In genomic region chr5:135457424-135458071, GRCh38 we compare ENCODE assay signal across 8 cellular contexts. TPM values are rescaled to one million over a fixed set of nuclear protein-coding genes. Genes with fewer than 3 reads are reported as not detected.
DNase-seq lines count a peak whose midpoint lies in the region; ATAC-seq lines count a peak whose summit lies in the region.

No MANE protein-coding gene starts in this region.

- H3K27ac Mint-ChIP-seq in activated CD4-positive, alpha-beta T cell treated with anti-CD3 and anti-CD28 coated beads for 36 hours, result no peak overlapping the region
- no peak overlapping the region for H3K27ac Mint-ChIP-seq in memory B cell

- no peak overlapping the region for H3K4me3 Mint-ChIP-seq in activated CD4-positive, alpha-beta T cell treated with anti-CD3 and anti-CD28 coated beads for 36 hours
- no peak overlapping the region for H3K4me3 Mint-ChIP-seq in memory B cell

- POLR2A ChIA-PET in activated CD4-positive, alpha-beta T cell treated with anti-CD3 and anti-CD28 coated beads for 36 hours (lab: Charles Lee), result no interaction called here

- H3K27me3 Mint-ChIP-seq in activated CD4-positive, alpha-beta T cell treated with anti-CD3 and anti-CD28 coated beads for 36 hours, result peaks cover 13% of the 10 kb centered on the region
- peaks cover 15% of the 10 kb centered on the region for H3K27me3 Mint-ChIP-seq in memory B cell

- CTCF ChIA-PET in activated CD4-positive, alpha-beta T cell treated with anti-CD3 and anti-CD28 coated beads for 36 hours (lab: Charles Lee), result interaction anchor here (0.6 to 14.5 kb wide), 24 partner anchors 9 to 502 kb away, joined by 3 to 282 read pairs (median 4); partner anchors contain the start of gene SLC25A48

- intact Hi-C loops in activated CD4-positive, alpha-beta T cell treated with anti-CD3 and anti-CD28 coated beads for 36 hours (cut with DNase I, micrococcal nuclease), result no loop called here

- ATAC-seq in HG02938 (IDR thresholded peaks at IDR 0.05; ENCODE audit: unreplicated experiment) (peak; percentile 61), memory B cell (ENCODE audit: low read depth) (peak; percentile 74)
- ATAC-seq in activated CD4-positive, alpha-beta T cell treated with anti-CD3 and anti-CD28 coated beads for 36 hours, result peak; percentile 77

- no peaks in the 10 kb centered on the region for H3K9me3 Mint-ChIP-seq in activated CD4-positive, alpha-beta T cell treated with anti-CD3 and anti-CD28 coated beads for 36 hours (ENCODE audit: low read depth)
- no peaks in the 10 kb centered on the region for H3K9me3 Mint-ChIP-seq in memory B cell

- DNase-seq in NK-92 treated with Interleukin-12 subunit alpha and Interleukin-12 subunit beta, amount 100 ng/mL, for 24 hours (lab: John Stamatoyannopoulos, UW), result peak; percentile 25
- DNase-seq in NK-92 (lab: John Stamatoyannopoulos, UW; ENCODE audit: unreplicated experiment) (no peak), NCI-H2196 (lab: John Stamatoyannopoulos, UW; ENCODE audit: unreplicated experiment) (peak; percentile 55), dermis microvascular lymphatic vessel endothelial cell (ENCODE audit: low read depth in 2 of 2) (peak; percentile 23 to 65), memory B cell (ENCODE audit: low spot score in 2 of 2) (peak; percentile 38 to 47)
- peak; percentile 81 for DNase-seq in activated CD4-positive, alpha-beta T cell treated with anti-CD3 and anti-CD28 coated beads for 36 hours
- peak; percentile 10 to 29 for DNase-seq in stimulated activated CD8-positive, alpha-beta memory T cell treated with anti-CD3 and anti-CD28 coated beads, Interleukin-7, amount 100 ng/mL, for 1 hour (ENCODE audit: low read depth in 2 of 2)

- no peaks in the 10 kb centered on the region for H3K36me3 Mint-ChIP-seq in activated CD4-positive, alpha-beta T cell treated with anti-CD3 and anti-CD28 coated beads for 36 hours (ENCODE audit: low read depth)
- no peaks in the 10 kb centered on the region for H3K36me3 Mint-ChIP-seq in memory B cell

- H3K4me1 Mint-ChIP-seq in activated CD4-positive, alpha-beta T cell treated with anti-CD3 and anti-CD28 coated beads for 36 hours, result no peaks in the 10 kb centered on the region
- H3K4me1 Mint-ChIP-seq in memory B cell, result no peaks in the 10 kb centered on the region

RNA-seq across cellular contexts. Expression of gene TIFAB, which starts 5.4 kb away (rescaled TPM):
- not detected for total RNA-seq in activated CD4-positive, alpha-beta T cell treated with anti-CD3 and anti-CD28 coated beads for 36 hours
- not detected in 2 replicates for total RNA-seq in dermis microvascular lymphatic vessel endothelial cell

RNA-seq across cellular contexts. Expression of gene DCANP1, which starts 10.4 kb away (rescaled TPM):
- not detected for total RNA-seq in activated CD4-positive, alpha-beta T cell treated with anti-CD3 and anti-CD28 coated beads for 36 hours
- total RNA-seq in dermis microvascular lymphatic vessel endothelial cell, result not detected in 2 replicates

RNA-seq across cellular contexts. Expression of gene MACROH2A1, which starts 58.5 kb away (rescaled TPM):
- total RNA-seq in activated CD4-positive, alpha-beta T cell treated with anti-CD3 and anti-CD28 coated beads for 36 hours, result 100 to 1,000 TPM; 159 to 190 TPM
- total RNA-seq in dermis microvascular lymphatic vessel endothelial cell, result 159 TPM in 2 replicates
